ENCODE assay signal across 1 cellular context in genomic region chr22:44892803-44893730, GRCh38.
TF ChIP-seq lines count a peak whose summit lies in the region.

No MANE protein-coding gene starts in this region.

TF ChIP-seq in H1, 55 proteins besides CTCF, POLR2A, EP300 and RAD21 (continued from another document):
- TF ChIP-seq, protein P1, sequence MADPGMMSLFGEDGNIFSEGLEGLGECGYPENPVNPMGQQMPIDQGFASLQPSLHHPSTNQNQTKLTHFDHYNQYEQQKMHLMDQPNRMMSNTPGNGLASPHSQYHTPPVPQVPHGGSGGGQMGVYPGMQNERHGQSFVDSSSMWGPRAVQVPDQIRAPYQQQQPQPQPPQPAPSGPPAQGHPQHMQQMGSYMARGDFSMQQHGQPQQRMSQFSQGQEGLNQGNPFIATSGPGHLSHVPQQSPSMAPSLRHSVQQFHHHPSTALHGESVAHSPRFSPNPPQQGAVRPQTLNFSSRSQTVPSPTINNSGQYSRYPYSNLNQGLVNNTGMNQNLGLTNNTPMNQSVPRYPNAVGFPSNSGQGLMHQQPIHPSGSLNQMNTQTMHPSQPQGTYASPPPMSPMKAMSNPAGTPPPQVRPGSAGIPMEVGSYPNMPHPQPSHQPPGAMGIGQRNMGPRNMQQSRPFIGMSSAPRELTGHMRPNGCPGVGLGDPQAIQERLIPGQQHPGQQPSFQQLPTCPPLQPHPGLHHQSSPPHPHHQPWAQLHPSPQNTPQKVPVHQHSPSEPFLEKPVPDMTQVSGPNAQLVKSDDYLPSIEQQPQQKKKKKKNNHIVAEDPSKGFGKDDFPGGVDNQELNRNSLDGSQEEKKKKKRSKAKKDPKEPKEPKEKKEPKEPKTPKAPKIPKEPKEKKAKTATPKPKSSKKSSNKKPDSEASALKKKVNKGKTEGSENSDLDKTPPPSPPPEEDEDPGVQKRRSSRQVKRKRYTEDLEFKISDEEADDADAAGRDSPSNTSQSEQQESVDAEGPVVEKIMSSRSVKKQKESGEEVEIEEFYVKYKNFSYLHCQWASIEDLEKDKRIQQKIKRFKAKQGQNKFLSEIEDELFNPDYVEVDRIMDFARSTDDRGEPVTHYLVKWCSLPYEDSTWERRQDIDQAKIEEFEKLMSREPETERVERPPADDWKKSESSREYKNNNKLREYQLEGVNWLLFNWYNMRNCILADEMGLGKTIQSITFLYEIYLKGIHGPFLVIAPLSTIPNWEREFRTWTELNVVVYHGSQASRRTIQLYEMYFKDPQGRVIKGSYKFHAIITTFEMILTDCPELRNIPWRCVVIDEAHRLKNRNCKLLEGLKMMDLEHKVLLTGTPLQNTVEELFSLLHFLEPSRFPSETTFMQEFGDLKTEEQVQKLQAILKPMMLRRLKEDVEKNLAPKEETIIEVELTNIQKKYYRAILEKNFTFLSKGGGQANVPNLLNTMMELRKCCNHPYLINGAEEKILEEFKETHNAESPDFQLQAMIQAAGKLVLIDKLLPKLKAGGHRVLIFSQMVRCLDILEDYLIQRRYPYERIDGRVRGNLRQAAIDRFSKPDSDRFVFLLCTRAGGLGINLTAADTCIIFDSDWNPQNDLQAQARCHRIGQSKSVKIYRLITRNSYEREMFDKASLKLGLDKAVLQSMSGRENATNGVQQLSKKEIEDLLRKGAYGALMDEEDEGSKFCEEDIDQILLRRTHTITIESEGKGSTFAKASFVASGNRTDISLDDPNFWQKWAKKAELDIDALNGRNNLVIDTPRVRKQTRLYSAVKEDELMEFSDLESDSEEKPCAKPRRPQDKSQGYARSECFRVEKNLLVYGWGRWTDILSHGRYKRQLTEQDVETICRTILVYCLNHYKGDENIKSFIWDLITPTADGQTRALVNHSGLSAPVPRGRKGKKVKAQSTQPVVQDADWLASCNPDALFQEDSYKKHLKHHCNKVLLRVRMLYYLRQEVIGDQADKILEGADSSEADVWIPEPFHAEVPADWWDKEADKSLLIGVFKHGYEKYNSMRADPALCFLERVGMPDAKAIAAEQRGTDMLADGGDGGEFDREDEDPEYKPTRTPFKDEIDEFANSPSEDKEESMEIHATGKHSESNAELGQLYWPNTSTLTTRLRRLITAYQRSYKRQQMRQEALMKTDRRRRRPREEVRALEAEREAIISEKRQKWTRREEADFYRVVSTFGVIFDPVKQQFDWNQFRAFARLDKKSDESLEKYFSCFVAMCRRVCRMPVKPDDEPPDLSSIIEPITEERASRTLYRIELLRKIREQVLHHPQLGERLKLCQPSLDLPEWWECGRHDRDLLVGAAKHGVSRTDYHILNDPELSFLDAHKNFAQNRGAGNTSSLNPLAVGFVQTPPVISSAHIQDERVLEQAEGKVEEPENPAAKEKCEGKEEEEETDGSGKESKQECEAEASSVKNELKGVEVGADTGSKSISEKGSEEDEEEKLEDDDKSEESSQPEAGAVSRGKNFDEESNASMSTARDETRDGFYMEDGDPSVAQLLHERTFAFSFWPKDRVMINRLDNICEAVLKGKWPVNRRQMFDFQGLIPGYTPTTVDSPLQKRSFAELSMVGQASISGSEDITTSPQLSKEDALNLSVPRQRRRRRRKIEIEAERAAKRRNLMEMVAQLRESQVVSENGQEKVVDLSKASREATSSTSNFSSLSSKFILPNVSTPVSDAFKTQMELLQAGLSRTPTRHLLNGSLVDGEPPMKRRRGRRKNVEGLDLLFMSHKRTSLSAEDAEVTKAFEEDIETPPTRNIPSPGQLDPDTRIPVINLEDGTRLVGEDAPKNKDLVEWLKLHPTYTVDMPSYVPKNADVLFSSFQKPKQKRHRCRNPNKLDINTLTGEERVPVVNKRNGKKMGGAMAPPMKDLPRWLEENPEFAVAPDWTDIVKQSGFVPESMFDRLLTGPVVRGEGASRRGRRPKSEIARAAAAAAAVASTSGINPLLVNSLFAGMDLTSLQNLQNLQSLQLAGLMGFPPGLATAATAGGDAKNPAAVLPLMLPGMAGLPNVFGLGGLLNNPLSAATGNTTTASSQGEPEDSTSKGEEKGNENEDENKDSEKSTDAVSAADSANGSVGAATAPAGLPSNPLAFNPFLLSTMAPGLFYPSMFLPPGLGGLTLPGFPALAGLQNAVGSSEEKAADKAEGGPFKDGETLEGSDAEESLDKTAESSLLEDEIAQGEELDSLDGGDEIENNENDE (IDR thresholded peaks at IDR 0.05; ENCODE audit: insufficient replicate concordance, low read length), result no peak
- TF ChIP-seq GTF2F1 (IDR thresholded peaks at IDR 0.05; ENCODE audit: borderline replicate concordance, low read depth, low read length) (no peak), NANOG (IDR thresholded peaks at IDR 0.05; ENCODE audit: insufficient read depth, low read depth, low read length, poor library complexity, severe bottlenecking) (no peak), YY1 (IDR thresholded peaks at IDR 0.05; ENCODE audit: low read depth, low read length) (no peak), POU5F1 (IDR thresholded peaks at IDR 0.05; ENCODE audit: low read depth, low read length) (no peak), SP2 (IDR thresholded peaks at IDR 0.05; ENCODE audit: low read length) (no peak), CTBP2 (IDR thresholded peaks at IDR 0.05; ENCODE audit: borderline replicate concordance, insufficient read depth, insufficient read length, low read length) (no peak), BCL11A (IDR thresholded peaks at IDR 0.05; ENCODE audit: low read depth in 2 of 2, low read length in 2 of 2) (no peak), NRF1 (IDR thresholded peaks at IDR 0.05; ENCODE audit: low read depth, low read length) (no peak), RNF2 (IDR thresholded peaks at IDR 0.05; ENCODE audit: borderline replicate concordance, low read depth, low read length, missing control alignments, poor library complexity, severe bottlenecking) (no peak), SUZ12 (IDR thresholded peaks at IDR 0.05; ENCODE audit: low read length) (no peak), KDM5A (IDR thresholded peaks at IDR 0.05; ENCODE audit: low read length) (no peak)
TF ChIP-seq in H1: peak in this region for 0.
